ENCODE assay signal across 1 cellular context in genomic region chrX:69104756-69105434, GRCh38.
TF ChIP-seq lines count a peak whose summit lies in the region.

No MANE protein-coding gene starts in this region.

TF ChIP-seq in GM23338, 12 proteins besides CTCF, POLR2A, EP300 and RAD21 (continued from another document):
- TF ChIP-seq, protein P1, sequence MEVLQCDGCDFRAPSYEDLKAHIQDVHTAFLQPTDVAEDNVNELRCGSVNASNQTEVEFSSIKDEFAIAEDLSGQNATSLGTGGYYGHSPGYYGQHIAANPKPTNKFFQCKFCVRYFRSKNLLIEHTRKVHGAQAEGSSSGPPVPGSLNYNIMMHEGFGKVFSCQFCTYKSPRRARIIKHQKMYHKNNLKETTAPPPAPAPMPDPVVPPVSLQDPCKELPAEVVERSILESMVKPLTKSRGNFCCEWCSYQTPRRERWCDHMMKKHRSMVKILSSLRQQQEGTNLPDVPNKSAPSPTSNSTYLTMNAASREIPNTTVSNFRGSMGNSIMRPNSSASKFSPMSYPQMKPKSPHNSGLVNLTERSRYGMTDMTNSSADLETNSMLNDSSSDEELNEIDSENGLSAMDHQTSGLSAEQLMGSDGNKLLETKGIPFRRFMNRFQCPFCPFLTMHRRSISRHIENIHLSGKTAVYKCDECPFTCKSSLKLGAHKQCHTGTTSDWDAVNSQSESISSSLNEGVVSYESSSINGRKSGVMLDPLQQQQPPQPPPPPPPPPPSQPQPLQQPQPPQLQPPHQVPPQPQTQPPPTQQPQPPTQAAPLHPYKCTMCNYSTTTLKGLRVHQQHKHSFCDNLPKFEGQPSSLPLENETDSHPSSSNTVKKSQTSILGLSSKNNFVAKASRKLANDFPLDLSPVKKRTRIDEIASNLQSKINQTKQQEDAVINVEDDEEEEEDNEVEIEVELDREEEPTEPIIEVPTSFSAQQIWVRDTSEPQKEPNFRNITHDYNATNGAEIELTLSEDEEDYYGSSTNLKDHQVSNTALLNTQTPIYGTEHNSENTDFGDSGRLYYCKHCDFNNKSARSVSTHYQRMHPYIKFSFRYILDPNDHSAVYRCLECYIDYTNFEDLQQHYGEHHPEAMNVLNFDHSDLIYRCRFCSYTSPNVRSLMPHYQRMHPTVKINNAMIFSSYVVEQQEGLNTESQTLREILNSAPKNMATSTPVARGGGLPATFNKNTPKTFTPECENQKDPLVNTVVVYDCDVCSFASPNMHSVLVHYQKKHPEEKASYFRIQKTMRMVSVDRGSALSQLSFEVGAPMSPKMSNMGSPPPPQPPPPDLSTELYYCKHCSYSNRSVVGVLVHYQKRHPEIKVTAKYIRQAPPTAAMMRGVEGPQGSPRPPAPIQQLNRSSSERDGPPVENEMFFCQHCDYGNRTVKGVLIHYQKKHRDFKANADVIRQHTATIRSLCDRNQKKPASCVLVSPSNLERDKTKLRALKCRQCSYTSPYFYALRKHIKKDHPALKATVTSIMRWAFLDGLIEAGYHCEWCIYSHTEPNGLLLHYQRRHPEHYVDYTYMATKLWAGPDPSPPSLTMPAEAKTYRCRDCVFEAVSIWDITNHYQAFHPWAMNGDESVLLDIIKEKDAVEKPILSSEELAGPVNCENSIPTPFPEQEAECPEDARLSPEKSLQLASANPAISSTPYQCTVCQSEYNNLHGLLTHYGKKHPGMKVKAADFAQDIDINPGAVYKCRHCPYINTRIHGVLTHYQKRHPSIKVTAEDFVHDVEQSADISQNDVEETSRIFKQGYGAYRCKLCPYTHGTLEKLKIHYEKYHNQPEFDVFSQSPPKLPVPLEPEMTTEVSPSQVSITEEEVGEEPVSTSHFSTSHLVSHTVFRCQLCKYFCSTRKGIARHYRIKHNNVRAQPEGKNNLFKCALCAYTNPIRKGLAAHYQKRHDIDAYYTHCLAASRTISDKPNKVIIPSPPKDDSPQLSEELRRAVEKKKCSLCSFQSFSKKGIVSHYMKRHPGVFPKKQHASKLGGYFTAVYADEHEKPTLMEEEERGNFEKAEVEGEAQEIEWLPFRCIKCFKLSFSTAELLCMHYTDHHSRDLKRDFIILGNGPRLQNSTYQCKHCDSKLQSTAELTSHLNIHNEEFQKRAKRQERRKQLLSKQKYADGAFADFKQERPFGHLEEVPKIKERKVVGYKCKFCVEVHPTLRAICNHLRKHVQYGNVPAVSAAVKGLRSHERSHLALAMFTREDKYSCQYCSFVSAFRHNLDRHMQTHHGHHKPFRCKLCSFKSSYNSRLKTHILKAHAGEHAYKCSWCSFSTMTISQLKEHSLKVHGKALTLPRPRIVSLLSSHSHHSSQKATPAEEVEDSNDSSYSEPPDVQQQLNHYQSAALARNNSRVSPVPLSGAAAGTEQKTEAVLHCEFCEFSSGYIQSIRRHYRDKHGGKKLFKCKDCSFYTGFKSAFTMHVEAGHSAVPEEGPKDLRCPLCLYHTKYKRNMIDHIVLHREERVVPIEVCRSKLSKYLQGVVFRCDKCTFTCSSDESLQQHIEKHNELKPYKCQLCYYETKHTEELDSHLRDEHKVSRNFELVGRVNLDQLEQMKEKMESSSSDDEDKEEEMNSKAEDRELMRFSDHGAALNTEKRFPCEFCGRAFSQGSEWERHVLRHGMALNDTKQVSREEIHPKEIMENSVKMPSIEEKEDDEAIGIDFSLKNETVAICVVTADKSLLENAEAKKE (CRISPR knock-in tag; IDR thresholded peaks at IDR 0.05) = no peak
- TF ChIP-seq POLR2AphosphoS5 (IDR thresholded peaks at IDR 0.05; ENCODE audit: low read depth) (no peak), JUNB (IDR thresholded peaks at IDR 0.05; ENCODE audit: unreplicated experiment) (no peak), NANOG (IDR thresholded peaks at IDR 0.05; ENCODE audit: borderline replicate concordance) (no peak), ZNF114 (CRISPR knock-in tag; IDR thresholded peaks at IDR 0.05) (no peak), ETS1 (IDR thresholded peaks at IDR 0.05) (no peak), CREB1 (CRISPR knock-in tag; IDR thresholded peaks at IDR 0.05; ENCODE audit: low read depth) (no peak), EZH2 (IDR thresholded peaks at IDR 0.05; ENCODE audit: low read depth, unreplicated experiment) (no peak), STAT1 (IDR thresholded peaks at IDR 0.05; ENCODE audit: unreplicated experiment) (no peak), ZNF331 (CRISPR knock-in tag; IDR thresholded peaks at IDR 0.05; ENCODE audit: low read depth) (no peak)
- TF ChIP-seq, protein P2, sequence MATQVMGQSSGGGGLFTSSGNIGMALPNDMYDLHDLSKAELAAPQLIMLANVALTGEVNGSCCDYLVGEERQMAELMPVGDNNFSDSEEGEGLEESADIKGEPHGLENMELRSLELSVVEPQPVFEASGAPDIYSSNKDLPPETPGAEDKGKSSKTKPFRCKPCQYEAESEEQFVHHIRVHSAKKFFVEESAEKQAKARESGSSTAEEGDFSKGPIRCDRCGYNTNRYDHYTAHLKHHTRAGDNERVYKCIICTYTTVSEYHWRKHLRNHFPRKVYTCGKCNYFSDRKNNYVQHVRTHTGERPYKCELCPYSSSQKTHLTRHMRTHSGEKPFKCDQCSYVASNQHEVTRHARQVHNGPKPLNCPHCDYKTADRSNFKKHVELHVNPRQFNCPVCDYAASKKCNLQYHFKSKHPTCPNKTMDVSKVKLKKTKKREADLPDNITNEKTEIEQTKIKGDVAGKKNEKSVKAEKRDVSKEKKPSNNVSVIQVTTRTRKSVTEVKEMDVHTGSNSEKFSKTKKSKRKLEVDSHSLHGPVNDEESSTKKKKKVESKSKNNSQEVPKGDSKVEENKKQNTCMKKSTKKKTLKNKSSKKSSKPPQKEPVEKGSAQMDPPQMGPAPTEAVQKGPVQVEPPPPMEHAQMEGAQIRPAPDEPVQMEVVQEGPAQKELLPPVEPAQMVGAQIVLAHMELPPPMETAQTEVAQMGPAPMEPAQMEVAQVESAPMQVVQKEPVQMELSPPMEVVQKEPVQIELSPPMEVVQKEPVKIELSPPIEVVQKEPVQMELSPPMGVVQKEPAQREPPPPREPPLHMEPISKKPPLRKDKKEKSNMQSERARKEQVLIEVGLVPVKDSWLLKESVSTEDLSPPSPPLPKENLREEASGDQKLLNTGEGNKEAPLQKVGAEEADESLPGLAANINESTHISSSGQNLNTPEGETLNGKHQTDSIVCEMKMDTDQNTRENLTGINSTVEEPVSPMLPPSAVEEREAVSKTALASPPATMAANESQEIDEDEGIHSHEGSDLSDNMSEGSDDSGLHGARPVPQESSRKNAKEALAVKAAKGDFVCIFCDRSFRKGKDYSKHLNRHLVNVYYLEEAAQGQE (IDR thresholded peaks at IDR 0.05; ENCODE audit: unreplicated experiment) = no peak
